ENCODE assay signal across 17 cellular contexts in genomic region chr1:15210651-15211390, GRCh38. TPM values are rescaled to one million over a fixed set of nuclear protein-coding genes. Genes with fewer than 3 reads are reported as not detected.
"Had no signal": no experiment of that assay in that cellular context is flagged by ENCODE, and none has a peak within 500 bp of the region (broad histone marks: within the 10 kb centered on the region; RNA-seq: fewer than 3 reads in every experiment).

No MANE protein-coding gene starts in this region.

- H3K9me3 ChIP-seq: colonic mucosa, right lobe of liver, spleen had no signal

- H3K36me3 ChIP-seq: colonic mucosa, right lobe of liver had no signal

- H3K27me3 ChIP-seq: colonic mucosa, spleen had no signal

- ATAC-seq: activated T-helper 17 cell treated with anti-CD3 and anti-CD28 coated beads, Interleukin-2, amount 50 U/mL, for 72 hours; esophagus mucosa; natural killer cell treated with Interleukin-12 subunit alpha and Interleukin-12 subunit beta and Interleukin-15 and Interleukin-18, amount 100 ng/mL, for 72 hours; right lobe of liver; stimulated activated naive CD8-positive, alpha-beta T cell treated with anti-CD3 and anti-CD28 coated beads, Interleukin-15, amount 100 ng/mL, for 72 hours had no signal

- FAIRE-seq: kidney had no signal

- H3K27ac ChIP-seq: colonic mucosa, right lobe of liver, SK-N-MC, spleen, VCaP had no signal

- H3K4me3 ChIP-seq: colonic mucosa, right lobe of liver, SK-N-MC, spleen had no signal

- DNase-seq: activated CD4-positive, alpha-beta T cell treated with anti-CD3 and anti-CD28 coated beads, Interleukin-2, amount 50 U/mL, for 48 hours; activated naive CD4-positive, alpha-beta T cell treated with anti-CD3 and anti-CD28 coated beads, Interleukin-2, amount 10 ng/mL, durations not matched to agents 7 days and 5 days; caudate nucleus; colonic mucosa; hippocampal formation; kidney; mesendoderm; right lobe of liver; spleen; stimulated activated naive CD8-positive, alpha-beta T cell treated with anti-CD3 and anti-CD28 coated beads, Interleukin-15, amount 100 ng/mL, for 72 hours had no signal

- H3K4me1 ChIP-seq: right lobe of liver had no signal

RNA-seq across cellular contexts. Expression of gene FHAD1, which starts 36.2 kb away (rescaled TPM):
- total RNA-seq: activated T-helper 17 cell treated with anti-CD3 and anti-CD28 coated beads, Interleukin-2, amount 50 U/mL, for 72 hours; glomerular endothelial cell; T-helper 1 cell treated with Interleukin-12 subunit alpha and Interleukin-12 subunit beta and Interleukin-4 antibody, amounts not matched to agents 30 ng/mL and 1 ng/mL, for 36 hours had no signal

RNA-seq across cellular contexts. Expression of gene TMEM51, which starts 57.3 kb away (rescaled TPM):
- total RNA-seq: activated T-helper 17 cell treated with anti-CD3 and anti-CD28 coated beads, Interleukin-2, amount 50 U/mL, for 72 hours; natural killer cell treated with Interleukin-12 subunit alpha and Interleukin-12 subunit beta and Interleukin-15 and Interleukin-18, amount 100 ng/mL, for 72 hours had no signal
